7 cellular contexts compared by ENCODE assay signal in genomic region chr15:90883971-90884718, GRCh38. TPM values are rescaled to one million over a fixed set of nuclear protein-coding genes. Genes with fewer than 3 reads are reported as not detected.
A peak's percentile ranks its signal among the peaks of the same experiment; 100 is the strongest.
DNase-seq lines count a peak whose midpoint lies in the region; ATAC-seq and TF ChIP-seq lines count a peak whose summit lies in the region.

Gene FES (plus strand): TSS chr15:90884504. CDS start chr15:90885046, 542 bp downstream.

- peak within 1 kb of the TSS; percentile 87 for H3K4ac ChIP-seq in trophoblast cell (ENCODE audit: low read depth, low read length)

- H3K9me3 ChIP-seq in HAP-1, result no peaks in the 10 kb centered on the region
- H3K9me3 ChIP-seq in cardiac muscle cell (ENCODE audit: low read depth), result no peaks in the 10 kb centered on the region
- H3K9me3 ChIP-seq in trophoblast cell (ENCODE audit: insufficient read depth, low read depth, low read length), result peaks cover 5% of the 10 kb centered on the region

- no peak for ATAC-seq in HG02763 (IDR thresholded peaks at IDR 0.05; ENCODE audit: unreplicated experiment)

- H3K27me3 ChIP-seq in HAP-1 (ENCODE audit: low read depth), result no peaks in the 10 kb centered on the region
- H3K27me3 ChIP-seq in cardiac muscle cell, result no peaks in the 10 kb centered on the region
- H3K27me3 ChIP-seq in trophoblast cell (ENCODE audit: insufficient read depth, low read length), result no peaks in the 10 kb centered on the region

- peak within 1 kb of the TSS; percentile 95 for H3K14ac ChIP-seq in trophoblast cell (ENCODE audit: low read length)

- H3K36me3 ChIP-seq in HAP-1 (replicated peaks) (peaks cover 23% of the 10 kb centered on the region), cardiac muscle cell (no peaks in the 10 kb centered on the region), trophoblast cell (ENCODE audit: control insufficient read depth in 1 of 2, insufficient read depth in 2 of 2, low read length in 2 of 2) (peaks cover 44 to 51% of the 10 kb centered on the region in 2 experiments)

- peak within 1 kb of the TSS; percentile 96 for H4K91ac ChIP-seq in trophoblast cell (ENCODE audit: low read depth, low read length)

- H3K79me2 ChIP-seq in trophoblast cell (ENCODE audit: control insufficient read depth, insufficient read depth, low read length, poor library complexity), result peaks cover 9% of the 10 kb centered on the region

- peak within 1 kb of the TSS; percentile 27 for H3K4me3 ChIP-seq in HAP-1
- H3K4me3 ChIP-seq in cardiac muscle cell, result no peak within 1 kb of the TSS
- H3K4me3 ChIP-seq in trophoblast cell (ENCODE audit: low read depth, low read length), result peak within 1 kb of the TSS; percentile 73

- in situ Hi-C loops in HAP-1 (cut with MboI; ENCODE audit: low sequenced_read_pairs), result loop anchor here (10.0 to 25.0 kb wide), 2 partner anchors 397 to 559 kb away; no protein-coding TSS in a partner anchor

- H3K4me1 ChIP-seq in HAP-1, result peaks cover 14% of the 10 kb centered on the region
- H3K4me1 ChIP-seq in cardiac muscle cell (ENCODE audit: low read depth), result peaks cover 5% of the 10 kb centered on the region
- H3K4me1 ChIP-seq in trophoblast cell (ENCODE audit: control insufficient read depth in 1 of 2, insufficient read depth in 2 of 2, low read length in 2 of 2), result peaks cover 22 to 24% of the 10 kb centered on the region in 2 experiments

- no peak for TF ChIP-seq CTCF in cardiac muscle cell (IDR thresholded peaks at IDR 0.05; ENCODE audit: low read depth, low read length)

- H3K27ac ChIP-seq in cardiac muscle cell (no peak within 1 kb of the TSS), trophoblast cell (ENCODE audit: low read depth, low read length) (peak within 1 kb of the TSS; percentile 92)

- H2BK12ac ChIP-seq in trophoblast cell (ENCODE audit: low read length), result peak within 1 kb of the TSS; percentile 28

- peak within 1 kb of the TSS; percentile 94 for H2AK5ac ChIP-seq in trophoblast cell (ENCODE audit: low read length)

- DNase-seq in HAP-1 (ENCODE audit: low spot score in 2 of 2) (peak in 1 of 2 experiments; percentile 56), cardiac muscle cell (ENCODE audit: low read depth in 1 of 2, low spot score in 1 of 2) (peak; percentile 60 to 81), trophoblast cell (peak; percentile 84 to 89), H4 (ENCODE audit: low spot score) (no peak), HK-2 (ENCODE audit: unreplicated experiment) (no peak)
- peak; percentile 35 to 48 for DNase-seq in activated CD4-positive, alpha-beta T cell treated with anti-CD3 and anti-CD28 coated beads, Interleukin-2, amount 50 U/mL, for 48 hours

- H2AFZ ChIP-seq in trophoblast cell (ENCODE audit: insufficient read depth, low read length, poor library complexity), result peak within 1 kb of the TSS; percentile 90

- H3K79me1 ChIP-seq in trophoblast cell (ENCODE audit: low read length), result peaks cover 20% of the 10 kb centered on the region

- H3K9ac ChIP-seq in trophoblast cell (ENCODE audit: low read length), result peak within 1 kb of the TSS; percentile 79

- H2BK120ac ChIP-seq in trophoblast cell (ENCODE audit: insufficient read depth, low read length, poor library complexity), result peak within 1 kb of the TSS; percentile 94

- peak within 1 kb of the TSS; percentile 54 for H3K4me2 ChIP-seq in trophoblast cell (ENCODE audit: low read length)

- H4K8ac ChIP-seq in trophoblast cell (ENCODE audit: low read depth, low read length), result peak within 1 kb of the TSS; percentile 98

- H4K12ac ChIP-seq in trophoblast cell (ENCODE audit: low read depth, low read length), result peak within 1 kb of the TSS; percentile 93

- no CpG with 5 or more reads among the region's 59 CpGs for WGBS in trophoblast cell (ENCODE audit: extremely low coverage, insufficient coverage, insufficient read length)

- peak within 1 kb of the TSS; percentile 85 for H2BK5ac ChIP-seq in trophoblast cell (ENCODE audit: low read depth, low read length, poor library complexity)

- no peak within 1 kb of the TSS for H3K23ac ChIP-seq in trophoblast cell (ENCODE audit: low read length)

- H3K18ac ChIP-seq in trophoblast cell (ENCODE audit: low read length), result peak within 1 kb of the TSS; percentile 97

RNA-seq across cellular contexts. Expression of gene FES, which starts in this region (rescaled TPM):
- total RNA-seq in cardiac muscle cell, result 13.3 and 19.8 TPM in 2 replicates
- polyA plus RNA-seq in cardiac muscle cell, result 5.4 and 12.7 TPM in 2 replicates
- polyA plus RNA-seq in trophoblast cell (2013), result 11.0 and 11.7 TPM in 2 replicates
- 0.43 and 0.88 TPM in 2 replicates for total RNA-seq in H4 (2014; rRNA removed; shearing (Covaris generic))

Comparison
In these comparisons a context has a peak if more than half of its experiments do, and no peak if none do; other contexts are left out.
1. DNase-seq: peak in activated CD4-positive, alpha-beta T cell treated with anti-CD3 and anti-CD28 coated beads, Interleukin-2, amount 50 U/mL, for 48 hours (2 of 2), cardiac muscle cell (2 of 2) and trophoblast cell (2 of 2); none in H4 (single experiment) and HK-2 (single experiment).